Comparison of ENCODE assay signal across 8 cellular contexts in genomic region chr4:154622598-154622997, GRCh38. TPM values are rescaled to one million over a fixed set of nuclear protein-coding genes. Genes with fewer than 3 reads are reported as not detected.
A peak's percentile ranks its signal among the peaks of the same experiment; 100 is the strongest.
DNase-seq lines count a peak whose midpoint lies in the region; ATAC-seq and TF ChIP-seq lines count a peak whose summit lies in the region.

No MANE protein-coding gene starts in this region.

- H3K9me3 ChIP-seq in Karpas-422 (ENCODE audit: low read length), result no peaks in the 10 kb centered on the region

- H3K27ac ChIP-seq in 22Rv1 (no peak overlapping the region), Karpas-422 (ENCODE audit: low read length) (no peak overlapping the region), coronary artery (no peak overlapping the region)

- H3K9me2 ChIP-seq in Karpas-422 (replicated peaks; ENCODE audit: insufficient read depth, low read length), result no peaks in the 10 kb centered on the region

- no peaks in the 10 kb centered on the region for H3K79me2 ChIP-seq in Karpas-422 (ENCODE audit: low read length)

- peak; percentile 3 for DNase-seq in DMS114 treated with DMSO at 0.1 percent for 48 hours (lab: John Stamatoyannopoulos, UW; ENCODE audit: unreplicated experiment)
- peak; percentile 88 for DNase-seq in Karpas-422
- DNase-seq in amniotic stem cell (lab: John Stamatoyannopoulos, UW), result peak; percentile 47
- peak; percentile 49 for DNase-seq in kidney glomerular epithelial cell (lab: John Stamatoyannopoulos, UW)
- no peak for DNase-seq in coronary artery (ENCODE audit: low spot score)
- no peak for DNase-seq in NCI-H128 (lab: John Stamatoyannopoulos, UW; ENCODE audit: unreplicated experiment)

- TF ChIP-seq CTCF in 22Rv1 (IDR thresholded peaks at IDR 0.05), result peak; percentile 76
- TF ChIP-seq CTCF in coronary artery (IDR thresholded peaks at IDR 0.05), result no peak

- no peak overlapping the region for H2AFZ ChIP-seq in Karpas-422 (ENCODE audit: low read length)

- H3K4me1 ChIP-seq in Karpas-422 (ENCODE audit: low read length), result no peaks in the 10 kb centered on the region

- no peaks in the 10 kb centered on the region for H3K27me3 ChIP-seq in Karpas-422 (ENCODE audit: low read length)

- no peak overlapping the region for H3K9ac ChIP-seq in Karpas-422 (ENCODE audit: low read length)

- H3K4me3 ChIP-seq in Karpas-422 (ENCODE audit: low read length) (no peak overlapping the region), coronary artery (no peak overlapping the region)

- no peaks in the 10 kb centered on the region for H3K36me3 ChIP-seq in Karpas-422 (ENCODE audit: insufficient read depth, low read length)

- H3K4me2 ChIP-seq in Karpas-422 (ENCODE audit: low read depth, low read length, poor library complexity, severe bottlenecking), result no peak overlapping the region

- ATAC-seq in GM21723 (IDR thresholded peaks at IDR 0.05; ENCODE audit: unreplicated experiment), result peak; percentile 57

- no peaks in the 10 kb centered on the region for H4K20me1 ChIP-seq in Karpas-422 (ENCODE audit: insufficient read depth, low read depth, low read length)

RNA-seq across cellular contexts. Expression of gene FGG, which starts 10.1 kb away (rescaled TPM):
- total RNA-seq in Karpas-422 (2014; rRNA removed; shearing (Covaris generic); ENCODE audit: low replicate concordance), result not detected in 2 replicates

RNA-seq across cellular contexts. Expression of gene FGA, which starts 32.1 kb away (rescaled TPM):
- total RNA-seq in Karpas-422 (2014; rRNA removed; shearing (Covaris generic); ENCODE audit: low replicate concordance), result not detected in 2 replicates

RNA-seq across cellular contexts. Expression of gene FGB, which starts 59.8 kb away (rescaled TPM):
- total RNA-seq in Karpas-422 (2014; rRNA removed; shearing (Covaris generic); ENCODE audit: low replicate concordance), result not detected in 2 replicates

Comparison
In these comparisons a context has a peak if more than half of its experiments do, and no peak if none do; other contexts are left out.
1. DNase-seq: peak in DMS114 treated with DMSO at 0.1 percent for 48 hours (single experiment), Karpas-422 (single experiment), amniotic stem cell (single experiment) and kidney glomerular epithelial cell (single experiment); none in coronary artery (single experiment) and NCI-H128 (single experiment).